In the genomic region with DNA sequence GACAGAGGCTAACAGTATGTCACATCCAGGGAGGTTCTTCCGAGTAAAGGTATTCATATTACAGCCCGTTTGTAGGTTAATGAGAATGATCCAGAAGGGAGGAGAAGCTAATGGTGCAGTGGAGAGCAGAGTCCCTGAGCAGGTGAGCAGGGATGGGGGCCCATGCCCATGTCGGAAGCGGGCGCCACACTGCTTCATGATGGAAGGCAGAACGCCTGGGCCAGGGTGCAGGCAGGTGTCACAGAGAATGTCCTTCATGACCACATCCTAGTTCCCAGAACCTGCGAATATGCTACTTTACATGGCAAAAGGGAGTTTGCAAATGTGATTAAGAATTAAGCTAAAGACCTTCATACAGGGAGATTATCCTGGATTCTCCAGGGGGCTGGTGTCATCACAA, we compare ENCODE assay signal across 17 cellular contexts.
"Had no signal": no experiment of that assay in that cellular context is flagged by ENCODE, and none has a peak within 500 bp of the region (broad histone marks: within the 10 kb centered on the region; RNA-seq: fewer than 3 reads in every experiment).

No MANE protein-coding gene starts in this region.

- H3K36me3 ChIP-seq: colonic mucosa, right lobe of liver, upper lobe of left lung had no signal

- DNase-seq: activated CD4-positive, CD25-positive, alpha-beta regulatory T cell; activated naive CD4-positive, alpha-beta T cell treated with anti-CD3 and anti-CD28 coated beads, Interleukin-2, amount 50 U/mL, for 16 hours; amygdala; body of pancreas; central memory CD4-positive, alpha-beta T cell; colonic mucosa; occipital lobe; right lobe of liver; SK-N-SH; stimulated activated CD4-positive, alpha-beta T cell treated with anti-CD3 and anti-CD28 coated beads, Interleukin-1b, Interleukin-23, amount 100 ng/mL, for 48 hours; stimulated activated naive CD8-positive, alpha-beta T cell treated with anti-CD3 and anti-CD28 coated beads, Interleukin-15, amount 100 ng/mL, for 72 hours; T-helper 1 cell had no signal

- H3K27ac Mint-ChIP-seq: activated CD4-positive, alpha-beta T cell treated with anti-CD3 and anti-CD28 coated beads, Interleukin-2, amount 10 ng/mL, durations not matched to agents 24 days and 14 days; activated T-helper 1 cell treated with anti-CD3 and anti-CD28 coated beads, Interleukin-12 subunit alpha, Interleukin-12 subunit beta, Interleukin-2, Interleukin-4 antibody, amounts not matched to agents 30 ng/mL and 10 ng/mL and 1 ng/mL, durations not matched to agents 14 hours and 24 hours and 36 hours; stimulated activated naive CD8-positive, alpha-beta T cell treated with anti-CD3 and anti-CD28 coated beads, Interleukin-15, amount 100 ng/mL, for 72 hours had no signal

- H3K27me3 ChIP-seq: body of pancreas, right lobe of liver had no signal

- H3K9me3 ChIP-seq: body of pancreas, colonic mucosa, psoas muscle, right lobe of liver, SK-N-SH, upper lobe of left lung had no signal

- H3K27ac ChIP-seq: body of pancreas, colonic mucosa, hepatocyte, psoas muscle, right lobe of liver, upper lobe of left lung had no signal

- H3K4me3 ChIP-seq: body of pancreas, colonic mucosa, hepatocyte, psoas muscle, right lobe of liver, upper lobe of left lung had no signal

- H3K4me3 Mint-ChIP-seq: stimulated activated naive CD8-positive, alpha-beta T cell treated with anti-CD3 and anti-CD28 coated beads, Interleukin-15, amount 100 ng/mL, for 72 hours had no signal
